29 cellular contexts compared by ENCODE assay signal in genomic region chr3:179807588-179807987, GRCh38.
DNase-seq lines count a peak whose midpoint lies in the region; ATAC-seq, FAIRE-seq and TF ChIP-seq lines count a peak whose summit lies in the region.
"Had no signal": no experiment of that assay in that cellular context is flagged by ENCODE, and none has a peak within 500 bp of the region (broad histone marks: within the 10 kb centered on the region; RNA-seq: fewer than 3 reads in every experiment).

No MANE protein-coding gene starts in this region.

- under 1% methylated on average over 14 of the region's 14 CpGs for WGBS in K562 (ENCODE audit: insufficient coverage, low coverage, missing lambda C conversion rate)

- H2AFZ ChIP-seq in K562 (ENCODE audit: low read depth, low read length), result no peak overlapping the region

- H3K9me1 ChIP-seq in K562 (ENCODE audit: control insufficient read depth, insufficient read depth, low read length), result no peaks in the 10 kb centered on the region

- DNase-seq in K562 (ENCODE audit: extremely low read depth in 1 of 4, low spot score in 3 of 4), result no peak
- DNase-seq in D341Med (ENCODE audit: low spot score), result no peak
- DNase-seq: 8988T; ACHN; AML-193; BE2C; C1 segment of cervical spinal cord; Caco-2; Calu3; CD4-positive, alpha-beta memory T cell; CD4-positive, alpha-beta T cell; CD4-positive, CD25-positive, alpha-beta regulatory T cell; CD8-positive, alpha-beta memory T cell; CD8-positive, alpha-beta T cell; COR-L47; DMS 273 treated with DMSO at 0.1 percent for 48 hours; DMS153; DMS53; DMS79; DMS79 treated with DMSO at 0.1 percent for 48 hours; DND-41; EL had no signal

- POLR2A ChIA-PET in K562 (lab: Yijun Ruan, JAX), result interaction anchor here (0.7 kb wide), 1 partner anchor 64 kb away, joined by 3 read pairs; no protein-coding TSS in a partner anchor

- BruUV-seq in K562 (replicated peaks; lab: Mats Ljungman, UMichigan), result no TSS peak

- no peak for TF ChIP-seq EP300 in K562 (IDR thresholded peaks at IDR 0.05; ENCODE audit: low read length)

- in situ Hi-C loops in K562 (cut with MboI), result no loop called here

- TF ChIP-seq POLR2A in K562 (conservative IDR thresholded peaks at IDR 0.05), result no peak

- H3K9me3 ChIP-seq in K562 (replicated peaks; ENCODE audit: control insufficient read depth, insufficient read depth, low read depth, low read length), result no peaks in the 10 kb centered on the region
- H3K9me3 ChIP-seq: A549, BE2C, Caco-2 had no signal

- H3K27ac ChIP-seq in K562 (ENCODE audit: extremely low read depth, low read depth, low read length), result no peak overlapping the region
- H3K27ac ChIP-seq: 22Rv1; A549; BLaER1; BLaER1 treated with 17β-estradiol and CSF1 and Interleukin-3, amounts not matched to agents 10 nM and 100 nM; C4-2B had no signal

- no peak for TF ChIP-seq CTCF in K562 (IDR thresholded peaks at IDR 0.05 in 2 of 3, conservative IDR thresholded peaks at IDR 0.05 in 1 of 3; ENCODE audit: insufficient read depth in 2 of 3, low read depth in 1 of 3, low read length in 3 of 3)

- H3K4me1 ChIP-seq in K562 (replicated peaks in 1 of 2; ENCODE audit: control insufficient read depth in 2 of 2, insufficient read depth in 2 of 2, low read length in 2 of 2), result no peaks in the 10 kb centered on the region
- H3K4me1 ChIP-seq: A549, BE2C, BLaER1, Caco-2 had no signal

- no peaks in the 10 kb centered on the region for H4K20me1 ChIP-seq in K562 (replicated peaks; ENCODE audit: control insufficient read depth, insufficient read depth, low read length)
- H4K20me1 ChIP-seq: BLaER1; BLaER1 treated with 17β-estradiol and CSF1 and Interleukin-3, amounts not matched to agents 10 nM and 100 nM had no signal

- CTCF ChIA-PET in K562 (lab: Yijun Ruan, JAX; ENCODE audit: low intra/inter-chr PET ratio), result no interaction called here

- intact Hi-C loops in K562 (cut with micrococcal nuclease), result loop anchor here (10.0 kb wide), 1 partner anchor 153 kb away; the partner anchor contains the start of gene USP13

- peak; percentile 54; the same call in 2 of the 3 replicates for ATAC-seq in K562
- ATAC-seq: A549; CD8-positive, alpha-beta T cell had no signal

- peaks cover 4 to 8% of the 10 kb centered on the region in 2 experiments; a peak in 1 of 5 replicates for H3K27me3 ChIP-seq in K562 (ENCODE audit: control insufficient read depth in 2 of 2, insufficient read depth in 2 of 2, low read length in 2 of 2)
- H3K27me3 ChIP-seq: BE2C; BLaER1; BLaER1 treated with 17β-estradiol and CSF1 and Interleukin-3, amounts not matched to agents 10 nM and 100 nM had no signal

- no peak for TF ChIP-seq RAD21 in K562 (CRISPR knock-in tag; conservative IDR thresholded peaks at IDR 0.05 in 1 of 2, IDR thresholded peaks at IDR 0.05 in 1 of 2)

- H3K9ac ChIP-seq in K562 (ENCODE audit: insufficient read depth in 1 of 2, low read depth in 2 of 2, low read length in 2 of 2), result no peak overlapping the region
- H3K9ac ChIP-seq: BLaER1; BLaER1 treated with 17β-estradiol and CSF1 and Interleukin-3, amounts not matched to agents 10 nM and 100 nM had no signal

- FAIRE-seq in K562 (lab: Jason Lieb, UNC), result no peak
- FAIRE-seq: A204.1, A549, D721Med had no signal

- H3K79me2 ChIP-seq in K562 (ENCODE audit: control insufficient read depth, insufficient read depth, low read length), result no peaks in the 10 kb centered on the region

- H3K4me3 ChIP-seq in K562, result no peak overlapping the region
- H3K4me3 ChIP-seq: A549; BLaER1; BLaER1 treated with 17β-estradiol and CSF1 and Interleukin-3, amounts not matched to agents 10 nM and 100 nM had no signal

- H3K4me2 ChIP-seq in K562 (ENCODE audit: insufficient read depth, low read length), result no peak overlapping the region
- H3K4me2 ChIP-seq: A549; BLaER1; BLaER1 treated with 17β-estradiol and CSF1 and Interleukin-3, amounts not matched to agents 10 nM and 100 nM had no signal

- H3K36me3 ChIP-seq in K562 (ENCODE audit: control insufficient read depth, insufficient read depth, low read length), result no peaks in the 10 kb centered on the region
- H3K36me3 ChIP-seq: BE2C; BLaER1; BLaER1 treated with 17β-estradiol and CSF1 and Interleukin-3, amounts not matched to agents 10 nM and 100 nM had no signal

TF ChIP-seq in K562, 482 proteins besides CTCF, POLR2A, EP300 and RAD21:
- TF ChIP-seq ZNF280B (CRISPR knock-in tag; IDR thresholded peaks at IDR 0.05) (no peak), ZNF146 (CRISPR knock-in tag; IDR thresholded peaks at IDR 0.05; ENCODE audit: unreplicated experiment) (no peak), DDX20 (tag; IDR thresholded peaks at IDR 0.05; ENCODE audit: low read depth) (no peak), MBD2 (IDR thresholded peaks at IDR 0.05; ENCODE audit: borderline replicate concordance, low read depth) (no peak), MYNN (IDR thresholded peaks at IDR 0.05) (no peak), MYNN (CRISPR knock-in tag; IDR thresholded peaks at IDR 0.05) (no peak), EP400 (IDR thresholded peaks at IDR 0.05) (no peak), ZC3H4 (CRISPR knock-in tag; IDR thresholded peaks at IDR 0.05; ENCODE audit: borderline replicate concordance) (no peak), EGR1 (conservative IDR thresholded peaks at IDR 0.05) (no peak), ZBTB43 (CRISPR knock-in tag; IDR thresholded peaks at IDR 0.05) (no peak), ZBTB26 (CRISPR knock-in tag; IDR thresholded peaks at IDR 0.05) (no peak), ZNF395 (CRISPR knock-in tag; IDR thresholded peaks at IDR 0.05) (no peak), SRSF7 (optimal IDR thresholded peaks at IDR 0.05; ENCODE audit: low read depth, low read length) (no peak), ZKSCAN3 (CRISPR knock-in tag; IDR thresholded peaks at IDR 0.05) (no peak), ZNF134 (CRISPR knock-in tag; conservative IDR thresholded peaks at IDR 0.05) (no peak), ATF2 (CRISPR knock-in tag; IDR thresholded peaks at IDR 0.05) (no peak), ZNF12 (CRISPR knock-in tag; IDR thresholded peaks at IDR 0.05) (no peak), ZNF445 (CRISPR knock-in tag; IDR thresholded peaks at IDR 0.05; ENCODE audit: low read depth) (no peak), FOXK1 (CRISPR knock-in tag; IDR thresholded peaks at IDR 0.05; ENCODE audit: borderline replicate concordance) (no peak)
